Comparison of ENCODE assay signal across 8 cellular contexts in genomic region chr19:51570962-51571575, GRCh38. TPM values are rescaled to one million over a fixed set of nuclear protein-coding genes. Genes with fewer than 3 reads are reported as not detected.
DNase-seq lines count a peak whose midpoint lies in the region; ATAC-seq and TF ChIP-seq lines count a peak whose summit lies in the region.

Gene ZNF175, plus strand, starts transcription at chr19:51571283. Its CDS starts 2,047 bp downstream, at chr19:51573330.

- H3K27me3 ChIP-seq in A673 (replicated peaks; ENCODE audit: insufficient read depth, low read depth, low read length, poor library complexity) (peaks cover 34% of the 10 kb centered on the region), layer of hippocampus (ENCODE audit: control insufficient read depth, insufficient read depth, low read length) (no peaks in the 10 kb centered on the region)

- DNase-seq in A673 (ENCODE audit: low spot score) = peak; percentile 97
- peak; percentile 61 for DNase-seq in NCI-H510A (lab: John Stamatoyannopoulos, UW)
- peak; percentile 92 for DNase-seq in activated CD4-positive, alpha-beta T cell treated with anti-CD3 and anti-CD28 coated beads for 48 hours
- peak; percentile 93 for DNase-seq in coronary artery (ENCODE audit: low spot score)
- DNase-seq in stimulated activated CD4-positive, alpha-beta T cell treated with anti-CD3 and anti-CD28 coated beads, Interleukin-1b, Interleukin-23, amount 100 ng/mL, for 1 hour (ENCODE audit: low read depth in 2 of 2) = peak; percentile 54 to 74

- peak; percentile 79 for ATAC-seq in GM18868 (IDR thresholded peaks at IDR 0.05; ENCODE audit: unreplicated experiment)
- peak; percentile 68 for ATAC-seq in HG03159 (IDR thresholded peaks at IDR 0.05; ENCODE audit: unreplicated experiment)

- POLR2A ChIA-PET in A673 (lab: Charles Lee; ENCODE audit: low non-redundant PET) = interaction anchor here (0.6 to 0.8 kb wide), 2 partner anchors 111 to 1142 kb away, joined by 3 to 14 read pairs; no protein-coding TSS in a partner anchor

- no TSS peak for BruUV-seq in A673 (replicated peaks; lab: Mats Ljungman, UMichigan)

- CTCF ChIA-PET in A673 (lab: Charles Lee) = interaction anchor here (0.6 to 0.9 kb wide), 2 partner anchors 86 to 148 kb away, joined by 3 to 4 read pairs; no protein-coding TSS in a partner anchor

- no peak for TF ChIP-seq CTCF in A673 (conservative IDR thresholded peaks at IDR 0.05; ENCODE audit: low read depth, low read length)
- no peak for TF ChIP-seq CTCF in coronary artery (IDR thresholded peaks at IDR 0.05)

- intact Hi-C loops in A673 (cut with micrococcal nuclease; ENCODE audit: unreplicated experiment) = loop anchor here (2.0 kb wide), 1 partner anchor 24 kb away; no protein-coding TSS in a partner anchor

- no peaks in the 10 kb centered on the region for H3K36me3 ChIP-seq in A673 (ENCODE audit: insufficient read depth, low read length, poor library complexity, severe bottlenecking)

- H3K4me1 ChIP-seq in A673 (ENCODE audit: insufficient read depth, low read length, poor library complexity, severe bottlenecking) = peaks cover 3% of the 10 kb centered on the region

- no peaks in the 10 kb centered on the region for H3K9me3 ChIP-seq in A673 (ENCODE audit: low read depth, low read length, poor library complexity, severe bottlenecking)

- H3K4me3 ChIP-seq in A673 (ENCODE audit: low read depth, low read length, poor library complexity, severe bottlenecking) (peak within 1 kb of the TSS; percentile 70), coronary artery (peak within 1 kb of the TSS; percentile 86)

- H3K27ac ChIP-seq in A673 (ENCODE audit: low read depth, low read length, poor library complexity, severe bottlenecking) (peak within 1 kb of the TSS; percentile 72), coronary artery (peak within 1 kb of the TSS; percentile 56 to 86), layer of hippocampus (ENCODE audit: low read depth, low read length) (peak within 1 kb of the TSS; percentile 64)

RNA-seq across cellular contexts. Expression of gene ZNF175, which starts in this region (rescaled TPM):
- 10.4 and 15.1 TPM in 2 replicates for total RNA-seq in A673 (2021)

Comparison
In these comparisons a context has a peak if more than half of its experiments do, and no peak if none do; other contexts are left out.
1. Peak in every context shown above with its lines: DNase-seq, ATAC-seq, H3K4me3 ChIP-seq and H3K27ac ChIP-seq.